10 cellular contexts compared by ENCODE assay signal in genomic region chr3:45464336-45464809, GRCh38.
DNase-seq lines count a peak whose midpoint lies in the region; ATAC-seq and TF ChIP-seq lines count a peak whose summit lies in the region.
"Had no signal": no experiment of that assay in that cellular context is flagged by ENCODE, and none has a peak within 500 bp of the region (broad histone marks: within the 10 kb centered on the region; RNA-seq: fewer than 3 reads in every experiment).

No MANE protein-coding gene starts in this region.

- TF ChIP-seq CTCF in IMR-90 (conservative IDR thresholded peaks at IDR 0.05; ENCODE audit: low read depth, low read length) (no peak), breast epithelium (IDR thresholded peaks at IDR 0.05) (no peak)

- H3K79me1 ChIP-seq in IMR-90 (ENCODE audit: low read depth in 1 of 2, low read length in 2 of 2) = no peaks in the 10 kb centered on the region; a peak in 1 of 4 replicates

- no peak overlapping the region for H3K4ac ChIP-seq in IMR-90 (ENCODE audit: low read depth, low read length)

- POLR2A ChIA-PET in IMR-90 (lab: Charles Lee; ENCODE audit: unreplicated experiment) = interaction anchor here (0.5 kb wide), 1 partner anchor 409 kb away, joined by 3 read pairs; no protein-coding TSS in a partner anchor
- POLR2A ChIA-PET in activated CD4-positive, alpha-beta T cell treated with anti-CD3 and anti-CD28 coated beads, Interleukin-2, amount 10 ng/mL, durations not matched to agents 7 days and 5 days (lab: Charles Lee) = no interaction called here

- 0 out of 2 replicates have a peak, but pooled peaks cover 2% of the 10 kb centered on the region for H3K9me1 ChIP-seq in IMR-90 (ENCODE audit: insufficient read depth, low read length)

- no peak overlapping the region for H2BK20ac ChIP-seq in IMR-90 (ENCODE audit: low read depth, low read length)

- no peak overlapping the region for H3K23ac ChIP-seq in IMR-90 (ENCODE audit: low read depth, low read length)

- no peak overlapping the region for H3K27ac ChIP-seq in IMR-90 (ENCODE audit: insufficient read depth, low read length)
- peak overlapping the region; percentile 13 for H3K27ac ChIP-seq in iPS-18a (ENCODE audit: low read length)
- H3K27ac ChIP-seq in breast epithelium = no peak overlapping the region

- no peak overlapping the region for H2AFZ ChIP-seq in IMR-90 (replicated peaks; ENCODE audit: low read length, poor library complexity)

- intact Hi-C loops in IMR-90 (cut with micrococcal nuclease) = no loop called here
- intact Hi-C loops in breast epithelium (cut with DNase I; ENCODE audit: low total_unique reads) = no loop called here

- CTCF ChIA-PET in IMR-90 (lab: Yijun Ruan, JAX) = no interaction called here
- CTCF ChIA-PET in activated CD4-positive, alpha-beta T cell treated with anti-CD3 and anti-CD28 coated beads, Interleukin-2, amount 10 ng/mL, durations not matched to agents 7 days and 5 days (lab: Charles Lee) = no interaction called here

- in situ Hi-C loops in IMR-90 (cut with MboI; ENCODE audit: low sequenced_read_pairs) = no loop called here

- dilution Hi-C loops in IMR-90 (cut with HindIII; ENCODE audit: low sequenced_read_pairs, unreplicated experiment) = no loop called here

- H3K4me3 ChIP-seq in IMR-90 (ENCODE audit: insufficient read depth, low read depth, low read length) (no peak overlapping the region), iPS-18a (ENCODE audit: low read length) (peak overlapping the region; percentile 8), breast epithelium (no peak overlapping the region)

- H3K18ac ChIP-seq in IMR-90 (ENCODE audit: low read depth, low read length) = no peak overlapping the region

- H4K8ac ChIP-seq in IMR-90 (ENCODE audit: low read depth in 2 of 2, low read length in 2 of 2) = no peak overlapping the region

- H4K20me1 ChIP-seq in IMR-90 (ENCODE audit: insufficient read depth, low read length) = no peaks in the 10 kb centered on the region

- H3K9ac ChIP-seq in IMR-90 (ENCODE audit: low read depth, low read length) (no peak overlapping the region), iPS-18a (ENCODE audit: low read length) (no peak overlapping the region)

- no peak overlapping the region for H3K4me2 ChIP-seq in IMR-90 (ENCODE audit: low read depth, low read length)

- TF ChIP-seq POLR2A in IMR-90 (IDR thresholded peaks at IDR 0.05; ENCODE audit: low read depth, low read length) = no peak
- no peak for TF ChIP-seq POLR2A in breast epithelium (IDR thresholded peaks at IDR 0.05)

- H4K91ac ChIP-seq in IMR-90 (ENCODE audit: insufficient read depth, low read depth, low read length) = no peak overlapping the region

- H3K27ac Mint-ChIP-seq in activated CD4-positive, alpha-beta T cell treated with anti-CD3 and anti-CD28 coated beads, Interleukin-2, amount 10 ng/mL, durations not matched to agents 7 days and 5 days = peak overlapping the region; percentile 68

- TF ChIP-seq RAD21 in IMR-90 (IDR thresholded peaks at IDR 0.05; ENCODE audit: low read length) = no peak

- H4K5ac ChIP-seq in IMR-90 (ENCODE audit: low read depth, low read length) = no peak overlapping the region

- H3K56ac ChIP-seq in IMR-90 (ENCODE audit: extremely low read depth, insufficient read depth, low read length) = no peak overlapping the region

- H3K9me3 ChIP-seq in IMR-90 (ENCODE audit: control insufficient read depth, insufficient read depth, low read length) = no peaks in the 10 kb centered on the region
- peaks cover 3% of the 10 kb centered on the region for H3K9me3 ChIP-seq in iPS-18a (ENCODE audit: control insufficient read depth, low read depth, low read length)
- no peaks in the 10 kb centered on the region for H3K9me3 ChIP-seq in breast epithelium

- peaks cover 28% of the 10 kb centered on the region for H3K36me3 Mint-ChIP-seq in activated CD4-positive, alpha-beta T cell treated with anti-CD3 and anti-CD28 coated beads, Interleukin-2, amount 10 ng/mL, durations not matched to agents 7 days and 5 days (ENCODE audit: low read depth)

- H2AK5ac ChIP-seq in IMR-90 (ENCODE audit: low read depth, low read length) = no peak overlapping the region

- H3K36me3 ChIP-seq in IMR-90 (ENCODE audit: control insufficient read depth, insufficient read depth, low read length) (peaks cover 5% of the 10 kb centered on the region), iPS-18a (ENCODE audit: control insufficient read depth, low read depth, low read length) (peaks cover 16% of the 10 kb centered on the region), breast epithelium (peaks cover 4% of the 10 kb centered on the region)

- H2BK120ac ChIP-seq in IMR-90 (ENCODE audit: low read depth, low read length) = no peak overlapping the region

- no peak overlapping the region for H2AK9ac ChIP-seq in IMR-90 (replicated peaks; ENCODE audit: low read depth, low read length, poor library complexity)

- no peak overlapping the region for H2BK15ac ChIP-seq in IMR-90 (ENCODE audit: low read depth, low read length)

- H3K4me1 ChIP-seq in IMR-90 (ENCODE audit: control insufficient read depth, insufficient read depth, low read length) (peaks cover 2% of the 10 kb centered on the region; the same call in 1 of the 2 replicates), iPS-18a (ENCODE audit: control insufficient read depth, low read depth, low read length) (peaks cover 27% of the 10 kb centered on the region), breast epithelium (no peaks in the 10 kb centered on the region)

- H3K4me1 Mint-ChIP-seq in activated CD4-positive, alpha-beta T cell treated with anti-CD3 and anti-CD28 coated beads, Interleukin-2, amount 10 ng/mL, durations not matched to agents 7 days and 5 days = peaks cover 33% of the 10 kb centered on the region

- H3K9me3 Mint-ChIP-seq in activated CD4-positive, alpha-beta T cell treated with anti-CD3 and anti-CD28 coated beads, Interleukin-2, amount 10 ng/mL, durations not matched to agents 7 days and 5 days = peaks cover 6% of the 10 kb centered on the region

- BruUV-seq in IMR-90 (replicated peaks; lab: Mats Ljungman, UMichigan) = no TSS peak

- DNase-seq in Ammon's horn (ENCODE audit: low spot score) (peak; percentile 29), IMR-90 (peak; percentile 18), HuH-7.5 (ENCODE audit: low spot score) (no peak), superior temporal gyrus (ENCODE audit: extremely low spot score) (no peak), breast epithelium (ENCODE audit: low spot score in 2 of 2) (no peak)
- peak; percentile 55 for DNase-seq in activated CD4-positive, alpha-beta T cell treated with anti-CD3 and anti-CD28 coated beads, Interleukin-2, amount 10 ng/mL, durations not matched to agents 7 days and 5 days
- DNase-seq in activated T-cell treated with anti-CD3 and anti-CD28 coated beads, Interleukin-2, amount 50 U/mL, for 1 hour = no peak
- DNase-seq: DMS153, NCI-H526 had no signal

- no peak overlapping the region for H3K14ac ChIP-seq in IMR-90 (replicated peaks; ENCODE audit: low read depth, low read length)

- WGBS in IMR-90 (ENCODE audit: extremely low coverage in 2 of 2, insufficient read length in 1 of 2), 2 experiments = no CpG with 5 or more reads among the region's 6 CpGs

- no peak; the same call in 1 of the 2 replicates for ATAC-seq in IMR-90 (ENCODE audit: low read depth)

- H3K27me3 ChIP-seq in IMR-90 (ENCODE audit: control insufficient read depth, insufficient read depth, low read length) (no peaks in the 10 kb centered on the region), iPS-18a (ENCODE audit: control insufficient read depth, insufficient read depth, low read length) (no peaks in the 10 kb centered on the region), breast epithelium (no peaks in the 10 kb centered on the region)

- no peaks in the 10 kb centered on the region for H3K27me3 Mint-ChIP-seq in activated CD4-positive, alpha-beta T cell treated with anti-CD3 and anti-CD28 coated beads, Interleukin-2, amount 10 ng/mL, durations not matched to agents 7 days and 5 days

- no peak overlapping the region for H2BK5ac ChIP-seq in IMR-90 (ENCODE audit: low read depth, low read length, poor library complexity, severe bottlenecking)

- no peak overlapping the region for H3K4me3 Mint-ChIP-seq in activated CD4-positive, alpha-beta T cell treated with anti-CD3 and anti-CD28 coated beads, Interleukin-2, amount 10 ng/mL, durations not matched to agents 7 days and 5 days

TF ChIP-seq in IMR-90, 13 proteins besides CTCF, POLR2A, EP300 and RAD21:
- no peak for TF ChIP-seq CEBPB (IDR thresholded peaks at IDR 0.05; ENCODE audit: low read depth, low read length)

Comparison
In these comparisons a context has a peak if more than half of its experiments do, and no peak if none do; other contexts are left out.
1. DNase-seq: peak in Ammon's horn (single experiment), IMR-90 (single experiment) and activated CD4-positive, alpha-beta T cell treated with anti-CD3 and anti-CD28 coated beads, Interleukin-2, amount 10 ng/mL, durations not matched to agents 7 days and 5 days (single experiment); none in HuH-7.5 (single experiment), superior temporal gyrus (single experiment), breast epithelium (0 of 2) and activated T-cell treated with anti-CD3 and anti-CD28 coated beads, Interleukin-2, amount 50 U/mL, for 1 hour (single experiment).